8 cellular contexts compared by ENCODE assay signal in the genomic region with DNA sequence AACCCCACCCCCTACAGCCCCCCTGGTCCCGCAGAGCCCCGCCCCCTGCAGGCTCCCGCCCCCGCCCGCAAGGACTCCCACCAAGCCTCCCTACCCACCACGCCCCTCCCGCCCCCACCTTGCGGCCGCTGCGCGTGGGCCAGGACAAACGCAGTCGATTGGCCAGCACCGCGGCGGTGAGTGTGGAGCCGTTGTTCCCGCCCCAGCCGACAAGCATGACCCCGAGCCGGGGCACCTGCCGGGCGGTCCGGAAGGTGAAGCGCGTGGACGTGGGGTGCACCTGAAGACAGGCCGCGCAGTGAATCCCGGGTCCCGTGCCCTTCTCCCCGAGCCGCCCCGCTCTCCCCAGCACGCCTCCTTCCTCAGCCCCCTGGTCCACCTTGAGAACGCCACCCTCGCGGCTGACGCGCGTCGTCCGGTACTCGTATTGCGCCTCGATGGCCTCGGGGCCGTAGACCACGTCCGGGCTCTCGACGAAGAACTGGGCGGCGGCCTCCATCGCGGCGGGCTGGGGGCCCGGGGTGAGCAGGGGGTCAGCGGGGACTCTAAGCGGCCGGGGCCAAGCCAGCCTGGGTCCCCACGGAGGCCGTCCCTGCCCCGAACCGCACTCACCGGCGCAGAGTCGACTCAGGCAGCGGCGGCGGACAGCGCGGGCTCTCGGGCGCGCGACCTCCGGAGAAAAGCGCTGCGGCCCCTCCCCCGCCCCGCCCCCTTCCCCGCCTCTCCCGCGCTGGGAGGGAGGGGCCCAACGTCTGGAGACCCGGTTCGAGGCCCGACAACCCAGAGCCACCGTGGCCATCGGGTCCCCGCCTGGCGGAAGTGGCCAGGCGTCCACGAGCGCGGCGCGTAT. TPM values are rescaled to one million over a fixed set of nuclear protein-coding genes. Genes with fewer than 3 reads are reported as not detected.
DNase-seq lines count a peak whose midpoint lies in the region; ATAC-seq and TF ChIP-seq lines count a peak whose summit lies in the region.

A gene (minus strand): TSS at position 653 of the 850 bp plus-strand sequence. CDS start 154 bp downstream, at position 499.

- peaks cover 3 to 5% of the 10 kb centered on the region in 2 donors for H3K9me3 Mint-ChIP-seq in stimulated activated naive B cell treated with anti-CD40 and anti-IgM and Interleukin-4, amounts not matched to agents 10 μg/mL and 1 μg/mL and 100 μg/mL, for 72 hours

- peak within 1 kb of the TSS; percentile 91 for H4K5ac ChIP-seq in IMR-90 (ENCODE audit: low read depth, low read length)

- H3K14ac ChIP-seq in IMR-90 (replicated peaks; ENCODE audit: low read depth, low read length), result peak within 1 kb of the TSS; percentile 69; the same call in 1 of the 2 replicates

- H3K79me2 ChIP-seq in DOHH2 (ENCODE audit: control insufficient read depth, low read length), result no peaks in the 10 kb centered on the region

- H4K91ac ChIP-seq in IMR-90 (ENCODE audit: insufficient read depth, low read depth, low read length), result peak within 1 kb of the TSS; percentile 83

- peak within 1 kb of the TSS; percentile 98; the same call in 1 of the 2 replicates for H2AK5ac ChIP-seq in IMR-90 (ENCODE audit: low read depth, low read length)

- no peaks in the 10 kb centered on the region for H3K27me3 Mint-ChIP-seq in stimulated activated naive B cell treated with anti-CD40 and anti-IgM and Interleukin-4, amounts not matched to agents 10 μg/mL and 1 μg/mL and 100 μg/mL, for 72 hours

- H3K9me3 ChIP-seq in DOHH2 (ENCODE audit: control insufficient read depth, insufficient read depth, low read length), result no peaks in the 10 kb centered on the region
- H3K9me3 ChIP-seq in IMR-90 (ENCODE audit: control insufficient read depth, insufficient read depth, low read length), result no peaks in the 10 kb centered on the region
- H3K9me3 ChIP-seq in lower lobe of right lung, result no peaks in the 10 kb centered on the region

- peak within 1 kb of the TSS; percentile 88; the same call in 1 of the 3 replicates for H2BK15ac ChIP-seq in IMR-90 (ENCODE audit: low read depth, low read length)

- H2BK120ac ChIP-seq in IMR-90 (ENCODE audit: low read depth, low read length), result no peak within 1 kb of the TSS

- H3K4me3 Mint-ChIP-seq in stimulated activated naive B cell treated with anti-CD40 and anti-IgM and Interleukin-4, amounts not matched to agents 10 μg/mL and 1 μg/mL and 100 μg/mL, for 72 hours, result peak within 1 kb of the TSS; percentile 77 to 83

- no peak within 1 kb of the TSS for H2BK20ac ChIP-seq in IMR-90 (ENCODE audit: low read depth, low read length)

- CTCF ChIA-PET in IMR-90 (lab: Yijun Ruan, JAX), result no interaction called here

- H3K27ac ChIP-seq in DOHH2 (ENCODE audit: low read depth, low read length) (no peak within 1 kb of the TSS), IMR-90 (ENCODE audit: insufficient read depth, low read length) (no peak within 1 kb of the TSS; the same call in 1 of the 2 replicates), lower lobe of right lung (peak within 1 kb of the TSS; percentile 65)

- peaks cover 31 to 73% of the 10 kb centered on the region in 2 donors for H3K4me1 Mint-ChIP-seq in stimulated activated naive B cell treated with anti-CD40 and anti-IgM and Interleukin-4, amounts not matched to agents 10 μg/mL and 1 μg/mL and 100 μg/mL, for 72 hours

- peak within 1 kb of the TSS; percentile 76 for H3K27ac Mint-ChIP-seq in stimulated activated naive B cell treated with anti-CD40 and anti-IgM and Interleukin-4, amounts not matched to agents 10 μg/mL and 1 μg/mL and 100 μg/mL, for 72 hours

- H3K4ac ChIP-seq in IMR-90 (ENCODE audit: low read depth, low read length), result peak within 1 kb of the TSS; percentile 78

- no peaks in the 10 kb centered on the region for H3K9me2 ChIP-seq in DOHH2 (replicated peaks; ENCODE audit: control insufficient read depth, low read length)

- H3K4me2 ChIP-seq in DOHH2 (ENCODE audit: low read length), result peak within 1 kb of the TSS; percentile 97
- H3K4me2 ChIP-seq in IMR-90 (ENCODE audit: low read depth, low read length), result peak within 1 kb of the TSS; percentile 97

- in situ Hi-C loops in IMR-90 (cut with MboI; ENCODE audit: low sequenced_read_pairs), result no loop called here

- DNase-seq in IMR-90 (peak; percentile 20), lower lobe of right lung (peak; percentile 72)
- DNase-seq in activated CD4-positive, alpha-beta T cell treated with anti-CD3 and anti-CD28 coated beads for 48 hours, result peak; percentile 58
- peak; percentile 56 for DNase-seq in effector CD4-positive, alpha-beta T cell
- no peak for DNase-seq in stimulated activated naive B cell treated with anti-CD40 and anti-IgM and Interleukin-4, amounts not matched to agents 10 μg/mL and 1 μg/mL and 100 μg/mL, for 72 hours

- 1% methylated on average over 42 of the region's 99 CpGs; no CpG with 5 or more reads in 1 of the 2 experiments for WGBS in IMR-90 (ENCODE audit: extremely low coverage in 2 of 2, insufficient read length in 1 of 2), 2 experiments

- H2AK9ac ChIP-seq in IMR-90 (replicated peaks; ENCODE audit: low read depth, low read length, poor library complexity), result peak within 1 kb of the TSS; percentile 98

- no peak for TF ChIP-seq RAD21 in IMR-90 (IDR thresholded peaks at IDR 0.05; ENCODE audit: low read length)

- intact Hi-C loops in IMR-90 (cut with micrococcal nuclease) (no loop called here), lower lobe of right lung (cut with DNase I) (no loop called here)

- peaks cover 12% of the 10 kb centered on the region; the same call in 1 of the 2 replicates for H3K9me1 ChIP-seq in IMR-90 (ENCODE audit: insufficient read depth, low read length)

- BruUV-seq in IMR-90 (replicated peaks; lab: Mats Ljungman, UMichigan), result no TSS peak

- ATAC-seq in IMR-90 (ENCODE audit: low read depth) (peak; percentile 41), lower lobe of right lung (peak; percentile 44 to 47), GM18868 (IDR thresholded peaks at IDR 0.05; ENCODE audit: unreplicated experiment) (no peak), HG03439 (IDR thresholded peaks at IDR 0.05; ENCODE audit: unreplicated experiment) (no peak)
- peak; percentile 36 to 45 for ATAC-seq in stimulated activated naive B cell treated with anti-CD40 and anti-IgM and Interleukin-4, amounts not matched to agents 10 μg/mL and 1 μg/mL and 100 μg/mL, for 72 hours (replicated peaks)

- H4K20me1 ChIP-seq in DOHH2 (ENCODE audit: control insufficient read depth, insufficient read depth, low read depth, low read length), result no peaks in the 10 kb centered on the region
- peaks cover 56% of the 10 kb centered on the region for H4K20me1 ChIP-seq in IMR-90 (ENCODE audit: insufficient read depth, low read length)

- no peaks in the 10 kb centered on the region for H3K27me3 ChIP-seq in DOHH2 (ENCODE audit: control insufficient read depth, low read length)
- no peaks in the 10 kb centered on the region for H3K27me3 ChIP-seq in IMR-90 (ENCODE audit: control insufficient read depth, insufficient read depth, low read length)
- no peaks in the 10 kb centered on the region for H3K27me3 ChIP-seq in lower lobe of right lung (ENCODE audit: low read depth)

- no peak within 1 kb of the TSS for H3K18ac ChIP-seq in IMR-90 (ENCODE audit: low read depth, low read length)

- H3F3A ChIP-seq in DOHH2 (ENCODE audit: control insufficient read depth, insufficient read depth), result peaks cover 12% of the 10 kb centered on the region; the same call in 1 of the 2 replicates

- TF ChIP-seq CTCF in DOHH2 (IDR thresholded peaks at IDR 0.05; ENCODE audit: low read depth, low read length, poor library complexity, severe bottlenecking), result no peak
- no peak for TF ChIP-seq CTCF in IMR-90 (conservative IDR thresholded peaks at IDR 0.05; ENCODE audit: low read depth, low read length)
- no peak for TF ChIP-seq CTCF in lower lobe of right lung (IDR thresholded peaks at IDR 0.05)

- H3K36me3 ChIP-seq in DOHH2 (ENCODE audit: control insufficient read depth, low read length), result peaks cover 9% of the 10 kb centered on the region
- H3K36me3 ChIP-seq in IMR-90 (ENCODE audit: control insufficient read depth, insufficient read depth, low read length), result peaks cover 15% of the 10 kb centered on the region; the same call in 1 of the 2 replicates
- peaks cover 13% of the 10 kb centered on the region for H3K36me3 ChIP-seq in lower lobe of right lung

- no peak for TF ChIP-seq POLR2A in IMR-90 (IDR thresholded peaks at IDR 0.05; ENCODE audit: low read depth, low read length)

- dilution Hi-C loops in IMR-90 (cut with HindIII; ENCODE audit: low sequenced_read_pairs, unreplicated experiment), result no loop called here

- peak within 1 kb of the TSS in 1 of 2 experiments; percentile 88; a peak in 1 of 4 replicates for H4K8ac ChIP-seq in IMR-90 (ENCODE audit: low read depth in 2 of 2, low read length in 2 of 2)

- peak within 1 kb of the TSS; percentile 92 for H2AFZ ChIP-seq in IMR-90 (replicated peaks; ENCODE audit: low read length, poor library complexity)

- H3K4me3 ChIP-seq in DOHH2 (ENCODE audit: low read length) (peak within 1 kb of the TSS; percentile 73), IMR-90 (ENCODE audit: insufficient read depth, low read depth, low read length) (peak within 1 kb of the TSS; percentile 60), lower lobe of right lung (peak within 1 kb of the TSS; percentile 64)

- peaks cover 30% of the 10 kb centered on the region for H3K4me1 ChIP-seq in DOHH2 (ENCODE audit: control insufficient read depth, low read length)
- H3K4me1 ChIP-seq in IMR-90 (ENCODE audit: control insufficient read depth, insufficient read depth, low read length), result peaks cover 23% of the 10 kb centered on the region; the same call in 1 of the 2 replicates
- peaks cover 44% of the 10 kb centered on the region for H3K4me1 ChIP-seq in lower lobe of right lung

- peak within 1 kb of the TSS; percentile 32 for H2BK5ac ChIP-seq in IMR-90 (ENCODE audit: low read depth, low read length, poor library complexity, severe bottlenecking)

- peak within 1 kb of the TSS; percentile 66; the same call in 1 of the 2 replicates for H3K23ac ChIP-seq in IMR-90 (ENCODE audit: low read depth, low read length)

- H3K9ac ChIP-seq in IMR-90 (ENCODE audit: low read depth, low read length), result peak within 1 kb of the TSS; percentile 39

- peaks cover 7 to 24% of the 10 kb centered on the region in 2 experiments; a peak in 3 of 4 replicates for H3K79me1 ChIP-seq in IMR-90 (ENCODE audit: low read depth in 1 of 2, low read length in 2 of 2)

- peaks cover 6 to 16% of the 10 kb centered on the region in 2 donors for H3K36me3 Mint-ChIP-seq in stimulated activated naive B cell treated with anti-CD40 and anti-IgM and Interleukin-4, amounts not matched to agents 10 μg/mL and 1 μg/mL and 100 μg/mL, for 72 hours

- POLR2A ChIA-PET in IMR-90 (lab: Charles Lee; ENCODE audit: unreplicated experiment), result no interaction called here

- H3K56ac ChIP-seq in IMR-90 (ENCODE audit: extremely low read depth, insufficient read depth, low read length), result no peak within 1 kb of the TSS

TF ChIP-seq in IMR-90, 13 proteins besides CTCF, POLR2A, EP300 and RAD21 (continues in another document):
- TF ChIP-seq MXI1 (IDR thresholded peaks at IDR 0.05; ENCODE audit: borderline replicate concordance, low read depth, low read length) (no peak), SMC3 (IDR thresholded peaks at IDR 0.05; ENCODE audit: low read depth, low read length) (no peak), RFX5 (IDR thresholded peaks at IDR 0.05; ENCODE audit: low read depth, low read length) (no peak)

RNA-seq across cellular contexts. Expression of the gene that starts here (rescaled TPM):
- total RNA-seq in IMR-90 (2012; rRNA removed) (3.4 and 3.9 TPM in 2 replicates), lower lobe of right lung (30.6 TPM)
- polyA plus RNA-seq in IMR-90 (2012; rRNA removed), result 24.7 and 29.4 TPM in 2 replicates
- polyA plus RNA-seq in IMR-90 (2012; cell fraction: cytosol; rRNA removed), result 12.2 and 29.5 TPM in 2 replicates
- 118 and 248 TPM in 2 replicates for polyA plus RNA-seq in IMR-90 (2012; cell fraction: nucleus; rRNA removed; ENCODE audit: low replicate concordance)

Comparison
In these comparisons a context has a peak if more than half of its experiments do, and no peak if none do; other contexts are left out.
1. ATAC-seq: peak in IMR-90 (single experiment), lower lobe of right lung (2 of 2) and stimulated activated naive B cell treated with anti-CD40 and anti-IgM and Interleukin-4, amounts not matched to agents 10 μg/mL and 1 μg/mL and 100 μg/mL, for 72 hours (2 of 2); none in GM18868 (single experiment) and HG03439 (single experiment).
2. Peak in every context shown above with its lines, with median percentiles within 50 percentile points of each other: H3K4me3 ChIP-seq.